ENCODE assay signal across 27 cellular contexts in genomic region chr10:86329896-86330680, GRCh38. TPM values are rescaled to one million over a fixed set of nuclear protein-coding genes. Genes with fewer than 3 reads are reported as not detected.
DNase-seq lines count a peak whose midpoint lies in the region; FAIRE-seq and TF ChIP-seq lines count a peak whose summit lies in the region.
"Had no signal": no experiment of that assay in that cellular context is flagged by ENCODE, and none has a peak within 500 bp of the region (broad histone marks: within the 10 kb centered on the region; RNA-seq: fewer than 3 reads in every experiment).

No MANE protein-coding gene starts in this region.

- no peak overlapping the region for H3K18ac ChIP-seq in H1 (ENCODE audit: extremely low read depth, low read length)
- H3K18ac ChIP-seq in trophoblast cell (ENCODE audit: low read length): no peak overlapping the region

- H3K27ac Mint-ChIP-seq in type B pancreatic cell: no peak overlapping the region
- H3K27ac Mint-ChIP-seq: CD8-positive, alpha-beta T cell; HFFc6 had no signal

- DNase-seq in H7: peak; percentile 37
- no peak for DNase-seq in H1 (ENCODE audit: low read depth in 1 of 2, low spot score in 2 of 2)
- no peak for DNase-seq in trophoblast cell
- no peak for DNase-seq in thyroid gland
- DNase-seq in activated CD4-positive, CD25-positive, alpha-beta regulatory T cell treated with anti-CD3 and anti-CD28 coated beads, Interleukin-2, amount 50 U/mL, for 72 hours: no peak
- no peak for DNase-seq in NCI-H524 treated with DMSO at 0.1 percent for 48 hours (lab: John Stamatoyannopoulos, UW)
- DNase-seq in type B pancreatic cell (ENCODE audit: extremely low spot score, unreplicated experiment): no peak
- DNase-seq: C1 segment of cervical spinal cord; CD8-positive, alpha-beta T cell; GM23248; HFFc6; IMR-90; KG1; MG63; NCI-H2029; NCI-H446; NCI-H526; NCI-H82; NK-92 treated with Interleukin-12 subunit alpha and Interleukin-12 subunit beta, amount 100 ng/mL, for 24 hours; PC-9; Right ventricle myocardium superior had no signal

- H2BK15ac ChIP-seq in H1 (ENCODE audit: low read length): peak overlapping the region; percentile 81; the same call in 1 of the 2 replicates

- no peaks in the 10 kb centered on the region for H3K9me3 Mint-ChIP-seq in type B pancreatic cell
- H3K9me3 Mint-ChIP-seq: CD8-positive, alpha-beta T cell; HFFc6 had no signal

- H2AFZ ChIP-seq in H1 (ENCODE audit: low read length): no peak overlapping the region
- H2AFZ ChIP-seq in trophoblast cell (ENCODE audit: insufficient read depth, low read length, poor library complexity): no peak overlapping the region
- H2AFZ ChIP-seq: GM23248, PC-9 had no signal

- H4K20me1 ChIP-seq in H1 (replicated peaks in 1 of 2; ENCODE audit: control insufficient read depth in 1 of 2, insufficient read depth in 2 of 2, low read length in 2 of 2): peaks cover 0 to 2% of the 10 kb centered on the region in 2 experiments

- H2BK120ac ChIP-seq in H1 (replicated peaks; ENCODE audit: low read depth, low read length) (no peak overlapping the region), trophoblast cell (ENCODE audit: insufficient read depth, low read length, poor library complexity) (no peak overlapping the region)

- TF ChIP-seq RAD21 in H1 (IDR thresholded peaks at IDR 0.05 in 1 of 2, conservative IDR thresholded peaks at IDR 0.05 in 1 of 2; ENCODE audit: low read depth in 2 of 2, low read length in 2 of 2): no peak

- POLR2A ChIA-PET in H1 (lab: Charles Lee; ENCODE audit: partially characterized antibody): interaction anchor here (1.1 kb wide), 1 partner anchor 11 kb away, joined by 3 read pairs; no protein-coding TSS in a partner anchor

- H3K27me3 Mint-ChIP-seq in type B pancreatic cell: peaks cover 16% of the 10 kb centered on the region

- H2BK5ac ChIP-seq in H1 (ENCODE audit: low read depth, low read length) (peak overlapping the region; percentile 35; the same call in 1 of the 2 replicates), trophoblast cell (ENCODE audit: low read depth, low read length, poor library complexity) (no peak overlapping the region)

- H3K23ac ChIP-seq in H1 (ENCODE audit: insufficient read length): no peak overlapping the region
- H3K23ac ChIP-seq in trophoblast cell (ENCODE audit: low read length): no peak overlapping the region

- 91% methylated on average over 16 of the region's 16 CpGs; no CpG with 5 or more reads in 1 of the 2 experiments for WGBS in H1 (ENCODE audit: extremely low coverage in 1 of 2, insufficient coverage in 1 of 2, insufficient read length in 1 of 2, insufficient replicate concordance in 2 of 2, low coverage in 1 of 2, low lambda C conversion rate in 2 of 2, missing lambda C conversion rate in 1 of 2), 2 experiments
- no CpG with 5 or more reads among the region's 16 CpGs for WGBS in trophoblast cell (ENCODE audit: extremely low coverage, insufficient coverage, insufficient read length)
- WGBS in thyroid gland, 2 donors: 86 to 94% methylated on average over 16 of the region's 16 CpGs

- no peak overlapping the region for H3K4ac ChIP-seq in H1 (replicated peaks; ENCODE audit: insufficient read length, low read depth, low read length)
- no peak overlapping the region for H3K4ac ChIP-seq in trophoblast cell (ENCODE audit: low read depth, low read length)

- no peak overlapping the region for H2BK12ac ChIP-seq in H1 (ENCODE audit: low read depth, low read length)
- H2BK12ac ChIP-seq in trophoblast cell (ENCODE audit: low read length): no peak overlapping the region

- H3K4me3 Mint-ChIP-seq in type B pancreatic cell: no peak overlapping the region
- H3K4me3 Mint-ChIP-seq: CD8-positive, alpha-beta T cell; HFFc6 had no signal

- H3K4me1 ChIP-seq in H1 (replicated peaks in 1 of 4; ENCODE audit: control insufficient read depth in 3 of 4, insufficient read depth in 4 of 4, low read length in 3 of 4): no peaks in the 10 kb centered on the region; a peak in 1 of 7 replicates
- peaks cover 0 to 3% of the 10 kb centered on the region in 2 experiments for H3K4me1 ChIP-seq in trophoblast cell (ENCODE audit: control insufficient read depth in 1 of 2, insufficient read depth in 2 of 2, low read length in 2 of 2)
- H3K4me1 ChIP-seq in thyroid gland: peaks cover 24 to 48% of the 10 kb centered on the region in 2 donors
- H3K4me1 ChIP-seq: Caco-2, HAP-1, SJSA1 had no signal

- no peak for TF ChIP-seq EP300 in H1 (IDR thresholded peaks at IDR 0.05; ENCODE audit: borderline replicate concordance in 1 of 2, low read depth in 2 of 2, low read length in 2 of 2)

- H2AK5ac ChIP-seq in H1 (ENCODE audit: low read depth, low read length) (no peak overlapping the region), trophoblast cell (ENCODE audit: low read length) (no peak overlapping the region)

- CTCF ChIA-PET in H1 (lab: Charles Lee; ENCODE audit: partially characterized antibody): interaction anchor here (0.8 to 5.6 kb wide), 18 partner anchors 12 to 334 kb away, joined by 3 to 23 read pairs (median 4); no protein-coding TSS in a partner anchor

- H3K79me1 ChIP-seq in H1 (ENCODE audit: low read depth, low read length) (no peaks in the 10 kb centered on the region), trophoblast cell (ENCODE audit: low read length) (no peaks in the 10 kb centered on the region)

- H3K9ac ChIP-seq in H1 (replicated peaks in 1 of 4; ENCODE audit: extremely low read depth in 1 of 4, low read depth in 3 of 4, low read length in 3 of 4): no peak overlapping the region; a peak in 1 of 7 replicates
- H3K9ac ChIP-seq in trophoblast cell (ENCODE audit: low read length): no peak overlapping the region
- H3K9ac ChIP-seq: GM23248 had no signal

- no peaks in the 10 kb centered on the region for H3K36me3 Mint-ChIP-seq in type B pancreatic cell
- H3K36me3 Mint-ChIP-seq: CD8-positive, alpha-beta T cell had no signal

- TF ChIP-seq CTCF in H1 (IDR thresholded peaks at IDR 0.05; ENCODE audit: control extremely low read depth in 1 of 3, insufficient read depth in 1 of 3, low read depth in 1 of 3, low read length in 3 of 3): no peak
- no peak for TF ChIP-seq CTCF in thyroid gland (IDR thresholded peaks at IDR 0.05)
- TF ChIP-seq CTCF in type B pancreatic cell (conservative IDR thresholded peaks at IDR 0.05): no peak

- no peaks in the 10 kb centered on the region for H3K27me3 ChIP-seq in H7 (ENCODE audit: control insufficient read depth, insufficient read depth, low read length)
- H3K27me3 ChIP-seq in H1 (replicated peaks in 1 of 4; ENCODE audit: control insufficient read depth in 3 of 4, extremely low read depth in 1 of 4, insufficient read depth in 3 of 4, low read length in 3 of 4): no peaks in the 10 kb centered on the region
- no peaks in the 10 kb centered on the region for H3K27me3 ChIP-seq in trophoblast cell (ENCODE audit: insufficient read depth, low read length)
- H3K27me3 ChIP-seq in thyroid gland: no peaks in the 10 kb centered on the region
- H3K27me3 ChIP-seq: MG63 had no signal

- no peak overlapping the region for H3K56ac ChIP-seq in H1 (replicated peaks; ENCODE audit: insufficient read length, low read depth, low read length)

- no peaks in the 10 kb centered on the region for H3K9me3 ChIP-seq in H1 (ENCODE audit: insufficient read depth in 2 of 2, low read depth in 1 of 2, low read length in 1 of 2)
- H3K9me3 ChIP-seq in trophoblast cell (ENCODE audit: insufficient read depth, low read depth, low read length): peaks cover 2% of the 10 kb centered on the region
- H3K9me3 ChIP-seq in thyroid gland: no peaks in the 10 kb centered on the region
- H3K9me3 ChIP-seq: Caco-2, HAP-1, MG63, SJSA1 had no signal

- H3K4me1 Mint-ChIP-seq in type B pancreatic cell (ENCODE audit: unreplicated experiment): no peaks in the 10 kb centered on the region

- no peak overlapping the region for H4K5ac ChIP-seq in H1 (ENCODE audit: insufficient read length, low read depth, low read length)

- H3K14ac ChIP-seq in H1 (ENCODE audit: insufficient read length): no peak overlapping the region
- H3K14ac ChIP-seq in trophoblast cell (ENCODE audit: low read length): no peak overlapping the region

- H3K79me2 ChIP-seq in H1 (ENCODE audit: control insufficient read depth in 1 of 2, insufficient read depth in 2 of 2, low read length in 2 of 2): no peaks in the 10 kb centered on the region
- H3K79me2 ChIP-seq in trophoblast cell (ENCODE audit: control insufficient read depth, insufficient read depth, low read length, poor library complexity): no peaks in the 10 kb centered on the region

- TF ChIP-seq POLR2A in H1 (IDR thresholded peaks at IDR 0.05; ENCODE audit: control extremely low read depth in 1 of 2, low read depth in 2 of 2, low read length in 2 of 2) (no peak), thyroid gland (IDR thresholded peaks at IDR 0.05) (no peak)

- intact Hi-C loops in thyroid gland (cut with DNase I): no loop called here

- H3K4me2 ChIP-seq in H1 (ENCODE audit: insufficient read depth in 1 of 2, low read depth in 2 of 2, low read length in 2 of 2) (no peak overlapping the region), trophoblast cell (ENCODE audit: low read length) (no peak overlapping the region)
- H3K4me2 ChIP-seq: PC-9 had no signal

- H3K23me2 ChIP-seq in H1 (ENCODE audit: low read depth, low read length): peaks cover 2% of the 10 kb centered on the region; the same call in 1 of the 2 replicates

- H4K91ac ChIP-seq in H1 (replicated peaks; ENCODE audit: insufficient read length, low read length) (no peak overlapping the region), trophoblast cell (ENCODE audit: low read depth, low read length) (no peak overlapping the region)

- no peak overlapping the region for H4K12ac ChIP-seq in trophoblast cell (ENCODE audit: low read depth, low read length)

- H2BK20ac ChIP-seq in H1 (ENCODE audit: low read length): no peak overlapping the region

- H3K27ac ChIP-seq in H1 (ENCODE audit: low read depth, low read length) (no peak overlapping the region), trophoblast cell (ENCODE audit: low read depth, low read length) (no peak overlapping the region), thyroid gland (peak overlapping the region in 2 of 3 donors; percentile 10 to 65)
- H3K27ac ChIP-seq: GM23248, PC-9, SJSA1 had no signal

- H3K36me3 ChIP-seq in H7 (replicated peaks; ENCODE audit: control insufficient read depth, insufficient read depth, low read length): no peaks in the 10 kb centered on the region
- H3K36me3 ChIP-seq in H1 (ENCODE audit: control insufficient read depth in 2 of 4, insufficient read depth in 4 of 4, low read length in 3 of 4): no peaks in the 10 kb centered on the region
- H3K36me3 ChIP-seq in trophoblast cell (ENCODE audit: control insufficient read depth in 1 of 2, insufficient read depth in 2 of 2, low read length in 2 of 2): no peaks in the 10 kb centered on the region
- H3K36me3 ChIP-seq in thyroid gland: no peaks in the 10 kb centered on the region
- H3K36me3 ChIP-seq: HAP-1, MG63, SJSA1 had no signal

- no peak for FAIRE-seq in H1 (lab: Jason Lieb, UNC)
- FAIRE-seq: G401.6 had no signal

- H3K4me3 ChIP-seq in H7 (ENCODE audit: insufficient read depth, low read depth, low read length) (no peak overlapping the region), H1 (ENCODE audit: extremely low read depth in 1 of 4, insufficient read depth in 2 of 4, low read depth in 3 of 4, low read length in 4 of 4) (no peak overlapping the region), trophoblast cell (ENCODE audit: low read depth, low read length) (peak overlapping the region; percentile 37), thyroid gland (replicated peaks in 1 of 3) (no peak overlapping the region)
- H3K4me3 ChIP-seq: GM23248, HAP-1, MG63, PC-9, SJSA1 had no signal

- H4K8ac ChIP-seq in H1 (ENCODE audit: extremely low read depth, insufficient read depth, low read length) (no peak overlapping the region), trophoblast cell (ENCODE audit: low read depth, low read length) (no peak overlapping the region)

RNA-seq across cellular contexts. Expression of gene GRID1, which starts 36.5 kb away (rescaled TPM):
- 0.22 and 0.31 TPM in 2 replicates for total RNA-seq in H7 (2014; rRNA removed; shearing (Covaris generic))
- 0.15 and 0.22 TPM in 2 replicates for total RNA-seq in H1 (2021; fragmentation: NEBNext Ultra II Directional; extraction: Animal tissue kit (Norgen Biotek cat#: 25700))
- 0.30 and 0.31 TPM in 2 replicates for polyA plus RNA-seq in H1 (2011; rRNA removed)
- 0.21 TPM for polyA plus RNA-seq in H1 (2011; cell fraction: cytosol; rRNA removed)
- polyA plus RNA-seq in H1 (2011; cell fraction: nucleus; rRNA removed): 0.34 TPM
- 0.24 to 0.65 TPM (median 0.29 TPM) in 4 replicates for polyA plus RNA-seq in H1 (2012, experiment 1 of 2)
- 0.18 TPM for polyA plus RNA-seq in H1 (2012, experiment 2 of 2)
- polyA plus RNA-seq in H1 (2013, experiment 1 of 2): 0.32 TPM
- polyA plus RNA-seq in H1 (2013, experiment 2 of 2): 0.39 TPM
- 0.88 and 1.3 TPM in 2 replicates for polyA minus RNA-seq in H1 (2011; rRNA and poly(A)+ RNA removed)
- polyA minus RNA-seq in H1 (2011; cell fraction: cytosol; rRNA and poly(A)+ RNA removed): 0.37 TPM
- 2.6 TPM for polyA minus RNA-seq in H1 (2011; cell fraction: nucleus; rRNA and poly(A)+ RNA removed)
- 0.15 and 0.32 TPM in 2 replicates for polyA plus RNA-seq in trophoblast cell (2013)
- total RNA-seq in thyroid gland: 10 to 100 TPM; 17.2 to 28.1 (median 23.6) TPM
- total RNA-seq in type B pancreatic cell (ENCODE audit: low replicate concordance): 2.4 and 9.2 TPM in 2 replicates
- total RNA-seq: A673; CD8-positive, alpha-beta T cell; GM23248; HFFc6; IMR-90; PC-9; RPMI7951 had no signal
- polyA plus RNA-seq: GM23248, IMR-90 had no signal

Comparison
In these comparisons a context has a peak if more than half of its experiments do, and no peak if none do; other contexts are left out.
1. H3K27ac ChIP-seq: peak in thyroid gland (2 of 3); none in H1 (single experiment) and trophoblast cell (single experiment).